15 cellular contexts compared by ENCODE assay signal in genomic region chr5:116142495-116142894, GRCh38.
"Had no signal": no experiment of that assay in that cellular context is flagged by ENCODE, and none has a peak within 500 bp of the region (broad histone marks: within the 10 kb centered on the region; RNA-seq: fewer than 3 reads in every experiment).

No MANE protein-coding gene starts in this region.

- H3K27me3 ChIP-seq: sigmoid colon, thyroid gland had no signal

- H3K4me3 Mint-ChIP-seq: activated CD4-positive, alpha-beta T cell treated with anti-CD3 and anti-CD28 coated beads for 36 hours; activated naive CD8-positive, alpha-beta T cell treated with anti-CD3 and anti-CD28 coated beads for 36 hours; activated T-helper 1 cell treated with anti-CD3 and anti-CD28 coated beads, Interleukin-12 subunit alpha, Interleukin-12 subunit beta, Interleukin-2, Interleukin-4 antibody, amounts not matched to agents 30 ng/mL and 10 ng/mL and 1 ng/mL, durations not matched to agents 14 hours and 24 hours and 36 hours; naive thymus-derived CD4-positive, alpha-beta T cell; T-helper 17 cell had no signal

- H3K27ac Mint-ChIP-seq: activated CD4-positive, alpha-beta T cell treated with anti-CD3 and anti-CD28 coated beads for 36 hours; activated naive CD8-positive, alpha-beta T cell treated with anti-CD3 and anti-CD28 coated beads for 36 hours; activated T-helper 1 cell treated with anti-CD3 and anti-CD28 coated beads, Interleukin-12 subunit alpha, Interleukin-12 subunit beta, Interleukin-2, Interleukin-4 antibody, amounts not matched to agents 30 ng/mL and 10 ng/mL and 1 ng/mL, durations not matched to agents 14 hours and 24 hours and 36 hours; naive thymus-derived CD4-positive, alpha-beta T cell; T-helper 17 cell had no signal

- H3K27me3 Mint-ChIP-seq: activated CD4-positive, alpha-beta T cell treated with anti-CD3 and anti-CD28 coated beads for 36 hours; activated naive CD8-positive, alpha-beta T cell treated with anti-CD3 and anti-CD28 coated beads for 36 hours; naive thymus-derived CD4-positive, alpha-beta T cell; T-helper 17 cell had no signal

- H3K9me3 ChIP-seq: sigmoid colon, thyroid gland had no signal

- H3K27ac ChIP-seq: parathyroid adenoma, sigmoid colon, thyroid gland had no signal

- H3K36me3 ChIP-seq: sigmoid colon, thyroid gland had no signal

- DNase-seq: activated CD4-positive, alpha-beta T cell treated with anti-CD3 and anti-CD28 coated beads for 36 hours; activated CD4-positive, alpha-beta T cell treated with anti-CD3 and anti-CD28 coated beads, Interleukin-2, amount 50 U/mL, for 48 hours; activated naive CD4-positive, alpha-beta T cell; activated naive CD8-positive, alpha-beta T cell treated with anti-CD3 and anti-CD28 coated beads for 36 hours; activated T-cell treated with anti-CD3 and anti-CD28 coated beads for 4 hours; amniotic stem cell; mesenchymal stem cell; naive thymus-derived CD4-positive, alpha-beta T cell; sigmoid colon; stimulated activated CD8-positive, alpha-beta memory T cell treated with anti-CD3 and anti-CD28 coated beads, Interleukin-4, amount 100 ng/mL, for 48 hours; stimulated activated naive CD4-positive, alpha-beta T cell; T-helper 17 cell; thyroid gland had no signal

- H2AFZ ChIP-seq: parathyroid adenoma had no signal

- H3K9ac ChIP-seq: parathyroid adenoma had no signal

- H3K4me1 ChIP-seq: parathyroid adenoma, thyroid gland had no signal

- H3K9me3 Mint-ChIP-seq: activated naive CD8-positive, alpha-beta T cell treated with anti-CD3 and anti-CD28 coated beads for 36 hours; activated T-helper 1 cell treated with anti-CD3 and anti-CD28 coated beads, Interleukin-12 subunit alpha, Interleukin-12 subunit beta, Interleukin-2, Interleukin-4 antibody, amounts not matched to agents 30 ng/mL and 10 ng/mL and 1 ng/mL, durations not matched to agents 14 hours and 24 hours and 36 hours; naive thymus-derived CD4-positive, alpha-beta T cell had no signal

- ATAC-seq: activated CD4-positive, alpha-beta T cell treated with anti-CD3 and anti-CD28 coated beads for 36 hours; naive thymus-derived CD4-positive, alpha-beta T cell; T-helper 17 cell had no signal

- H3K4me3 ChIP-seq: sigmoid colon, thyroid gland had no signal
